In the genomic region with DNA sequence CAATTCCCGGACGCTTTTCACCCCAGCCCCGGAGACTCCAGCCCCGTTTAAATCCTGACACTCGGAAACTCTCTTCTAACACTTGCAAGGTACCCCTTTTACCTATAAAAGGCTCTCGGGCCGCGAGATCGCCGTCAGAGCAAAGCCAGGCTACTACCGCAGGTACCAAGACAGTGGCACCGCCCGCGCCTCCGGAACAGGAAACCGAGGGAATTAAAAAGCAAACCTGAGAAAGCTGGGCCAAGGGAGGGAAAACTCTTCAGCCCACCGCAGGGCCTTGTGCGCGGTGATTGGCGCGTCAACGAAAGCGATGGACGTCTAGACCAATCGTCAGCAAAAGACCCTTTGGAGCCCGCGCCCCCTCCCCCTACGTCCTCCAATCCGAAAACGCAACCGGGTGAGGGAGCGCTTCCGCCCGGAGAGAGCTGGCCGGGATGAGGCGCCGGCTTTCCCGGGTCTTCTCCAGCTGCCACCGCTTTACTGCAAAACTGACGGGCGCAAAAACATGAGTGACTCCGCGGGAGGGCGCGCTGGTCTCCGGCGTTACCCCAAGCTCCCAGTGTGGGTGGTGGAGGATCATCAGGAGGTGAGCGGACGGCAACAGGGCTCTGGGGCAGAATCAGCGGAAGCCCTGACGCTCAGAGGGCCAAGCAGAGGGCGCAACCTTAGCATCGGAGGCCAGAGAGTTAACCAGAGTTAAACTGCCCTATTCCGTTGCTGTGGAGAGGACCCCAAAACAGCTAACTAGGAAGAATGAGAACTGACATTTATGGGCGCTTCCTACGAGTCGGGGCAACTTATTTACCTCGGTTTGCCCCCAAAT, we compare ENCODE assay signal across 8 cellular contexts. TPM values are rescaled to one million over a fixed set of nuclear protein-coding genes. Genes with fewer than 3 reads are reported as not detected.
DNase-seq lines count a peak whose midpoint lies in the region; ATAC-seq and TF ChIP-seq lines count a peak whose summit lies in the region.

C5orf22 (plus strand) TSS at position 414 of the 823 bp plus-strand sequence; CDS start at position 506, 92 bp downstream.
DROSHA (minus strand) TSS at position 206 of the 823 bp plus-strand sequence. CDS start 3,034 bp downstream, outside the sequence.

- intact Hi-C loops in spleen (cut with DNase I; ENCODE audit: low total_unique reads), result no loop called here

- H3K27ac Mint-ChIP-seq in WTC11, result peak within 1 kb of the TSS; percentile 98

- H3K4me3 Mint-ChIP-seq in WTC11, result peak within 1 kb of the TSS; percentile 99

- H3K4me1 Mint-ChIP-seq in WTC11, result peaks cover 18% of the 10 kb centered on the region

- ATAC-seq in GM18909 (IDR thresholded peaks at IDR 0.05; ENCODE audit: poor library complexity, unreplicated experiment) (peak; percentile 95), HG03175 (IDR thresholded peaks at IDR 0.05; ENCODE audit: unreplicated experiment) (peak; percentile 90), WTC11 (peak; percentile 98)

- H3K36me3 Mint-ChIP-seq in WTC11, result peaks cover 46% of the 10 kb centered on the region

- TF ChIP-seq POLR2A in spleen (IDR thresholded peaks at IDR 0.05), result peak in 1 of 3 donors; percentile 39

- no peak for TF ChIP-seq CTCF in WTC11 (IDR thresholded peaks at IDR 0.05)
- TF ChIP-seq CTCF in spleen (IDR thresholded peaks at IDR 0.05 in 8 of 11, conservative IDR thresholded peaks at IDR 0.05 in 3 of 11), result peak in 1 of 11 experiments; percentile 31

- POLR2A ChIA-PET in WTC11 (lab: Charles Lee), result interaction anchor here (0.8 to 1.6 kb wide), 5 partner anchors 10 to 40 kb away, joined by 3 to 5 read pairs (median 3); no protein-coding TSS in a partner anchor

- peaks cover 6 to 55% (median 42%) of the 10 kb centered on the region in 6 donors for H3K36me3 ChIP-seq in spleen

- no peaks in the 10 kb centered on the region for H3K9me3 Mint-ChIP-seq in WTC11

- 0 to 1% (median 0%) methylated on average over 56 to 58 of the region's 58 CpGs for WGBS in spleen, 5 donors

- peaks cover 15 to 65% (median 39%) of the 10 kb centered on the region in 6 donors for H3K4me1 ChIP-seq in spleen

- no peaks in the 10 kb centered on the region for H3K27me3 ChIP-seq in spleen (replicated peaks in 1 of 7)

- no peaks in the 10 kb centered on the region for H3K9me3 ChIP-seq in spleen

- no peaks in the 10 kb centered on the region for H3K27me3 Mint-ChIP-seq in WTC11 (ENCODE audit: low read depth)

- H3K27ac ChIP-seq in caudate nucleus (ENCODE audit: low read depth, low read length) (peak within 1 kb of the TSS; percentile 65), spleen (peak within 1 kb of the TSS; percentile 38 to 89 (median 78))

- CTCF ChIA-PET in WTC11 (lab: Charles Lee), result interaction anchor here (1.0 to 2.2 kb wide), 6 partner anchors 104 to 561 kb away, joined by 3 to 13 read pairs (median 3); no protein-coding TSS in a partner anchor

- peak; percentile 94 for DNase-seq in AG08396 (ENCODE audit: low spot score)
- DNase-seq in NCI-H226, result peak; percentile 98
- peak; percentile 96 for DNase-seq in WTC11 (ENCODE audit: low spot score)
- peak; percentile 55 to 97 (median 92) for DNase-seq in caudate nucleus (lab: John Stamatoyannopoulos, UW)
- DNase-seq in inferior parietal cortex (ENCODE audit: extremely low spot score), result peak; percentile 98
- DNase-seq in spleen, result peak; percentile 96

- peak within 1 kb of the TSS; percentile 70 to 87 (median 78) for H3K4me3 ChIP-seq in spleen

TF ChIP-seq in WTC11, 78 proteins besides CTCF, POLR2A, EP300 and RAD21 (continues in another document):
- TF ChIP-seq FOXJ3 (CRISPR knock-in tag; IDR thresholded peaks at IDR 0.05; ENCODE audit: borderline replicate concordance), result no peak
- 0 out of 2 replicates have a peak, but pooled peaks have one; percentile 28 for TF ChIP-seq MYBL2 (CRISPR knock-in tag; IDR thresholded peaks at IDR 0.05)
- TF ChIP-seq, protein P1, sequence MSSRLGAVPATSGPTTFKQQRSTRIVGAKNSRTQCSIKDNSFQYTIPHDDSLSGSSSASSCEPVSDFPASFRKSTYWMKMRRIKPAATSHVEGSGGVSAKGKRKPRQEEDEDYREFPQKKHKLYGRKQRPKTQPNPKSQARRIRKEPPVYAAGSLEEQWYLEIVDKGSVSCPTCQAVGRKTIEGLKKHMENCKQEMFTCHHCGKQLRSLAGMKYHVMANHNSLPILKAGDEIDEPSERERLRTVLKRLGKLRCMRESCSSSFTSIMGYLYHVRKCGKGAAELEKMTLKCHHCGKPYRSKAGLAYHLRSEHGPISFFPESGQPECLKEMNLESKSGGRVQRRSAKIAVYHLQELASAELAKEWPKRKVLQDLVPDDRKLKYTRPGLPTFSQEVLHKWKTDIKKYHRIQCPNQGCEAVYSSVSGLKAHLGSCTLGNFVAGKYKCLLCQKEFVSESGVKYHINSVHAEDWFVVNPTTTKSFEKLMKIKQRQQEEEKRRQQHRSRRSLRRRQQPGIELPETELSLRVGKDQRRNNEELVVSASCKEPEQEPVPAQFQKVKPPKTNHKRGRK (CRISPR knock-in tag; IDR thresholded peaks at IDR 0.05; ENCODE audit: borderline replicate concordance), result no peak
- no peak; the same call in 1 of the 2 replicates for TF ChIP-seq FOXK1 (CRISPR knock-in tag; IDR thresholded peaks at IDR 0.05)
- no peak for TF ChIP-seq ZBTB21 (CRISPR knock-in tag; IDR thresholded peaks at IDR 0.05; ENCODE audit: borderline replicate concordance)
- TF ChIP-seq ZNF396 (CRISPR knock-in tag; IDR thresholded peaks at IDR 0.05; ENCODE audit: borderline replicate concordance), result no peak
- TF ChIP-seq HMGA2 (CRISPR knock-in tag; IDR thresholded peaks at IDR 0.05), result no peak
- TF ChIP-seq ZNF121 (CRISPR knock-in tag; IDR thresholded peaks at IDR 0.05), result no peak
- peak; percentile 54; the same call in 1 of the 2 replicates for TF ChIP-seq NFE2L1 (CRISPR knock-in tag; IDR thresholded peaks at IDR 0.05)
- 0 out of 2 replicates have a peak, but pooled peaks have one; percentile 7 for TF ChIP-seq ETV6 (CRISPR knock-in tag; IDR thresholded peaks at IDR 0.05)
- TF ChIP-seq, protein P2, sequence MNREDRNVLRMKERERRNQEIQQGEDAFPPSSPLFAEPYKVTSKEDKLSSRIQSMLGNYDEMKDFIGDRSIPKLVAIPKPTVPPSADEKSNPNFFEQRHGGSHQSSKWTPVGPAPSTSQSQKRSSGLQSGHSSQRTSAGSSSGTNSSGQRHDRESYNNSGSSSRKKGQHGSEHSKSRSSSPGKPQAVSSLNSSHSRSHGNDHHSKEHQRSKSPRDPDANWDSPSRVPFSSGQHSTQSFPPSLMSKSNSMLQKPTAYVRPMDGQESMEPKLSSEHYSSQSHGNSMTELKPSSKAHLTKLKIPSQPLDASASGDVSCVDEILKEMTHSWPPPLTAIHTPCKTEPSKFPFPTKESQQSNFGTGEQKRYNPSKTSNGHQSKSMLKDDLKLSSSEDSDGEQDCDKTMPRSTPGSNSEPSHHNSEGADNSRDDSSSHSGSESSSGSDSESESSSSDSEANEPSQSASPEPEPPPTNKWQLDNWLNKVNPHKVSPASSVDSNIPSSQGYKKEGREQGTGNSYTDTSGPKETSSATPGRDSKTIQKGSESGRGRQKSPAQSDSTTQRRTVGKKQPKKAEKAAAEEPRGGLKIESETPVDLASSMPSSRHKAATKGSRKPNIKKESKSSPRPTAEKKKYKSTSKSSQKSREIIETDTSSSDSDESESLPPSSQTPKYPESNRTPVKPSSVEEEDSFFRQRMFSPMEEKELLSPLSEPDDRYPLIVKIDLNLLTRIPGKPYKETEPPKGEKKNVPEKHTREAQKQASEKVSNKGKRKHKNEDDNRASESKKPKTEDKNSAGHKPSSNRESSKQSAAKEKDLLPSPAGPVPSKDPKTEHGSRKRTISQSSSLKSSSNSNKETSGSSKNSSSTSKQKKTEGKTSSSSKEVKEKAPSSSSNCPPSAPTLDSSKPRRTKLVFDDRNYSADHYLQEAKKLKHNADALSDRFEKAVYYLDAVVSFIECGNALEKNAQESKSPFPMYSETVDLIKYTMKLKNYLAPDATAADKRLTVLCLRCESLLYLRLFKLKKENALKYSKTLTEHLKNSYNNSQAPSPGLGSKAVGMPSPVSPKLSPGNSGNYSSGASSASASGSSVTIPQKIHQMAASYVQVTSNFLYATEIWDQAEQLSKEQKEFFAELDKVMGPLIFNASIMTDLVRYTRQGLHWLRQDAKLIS (CRISPR knock-in tag; IDR thresholded peaks at IDR 0.05; ENCODE audit: borderline replicate concordance), result no peak
- TF ChIP-seq ZSCAN18 (CRISPR knock-in tag; IDR thresholded peaks at IDR 0.05), result no peak
- TF ChIP-seq ATF6 (CRISPR knock-in tag; IDR thresholded peaks at IDR 0.05), result no peak
- no peak for TF ChIP-seq GTF2I (CRISPR knock-in tag; conservative IDR thresholded peaks at IDR 0.05)
- TF ChIP-seq SMAD3 (CRISPR knock-in tag; IDR thresholded peaks at IDR 0.05; ENCODE audit: borderline replicate concordance), result no peak
- no peak for TF ChIP-seq SOX15 (CRISPR knock-in tag; IDR thresholded peaks at IDR 0.05)

RNA-seq across cellular contexts. Expression of gene C5orf22, which starts in this region (rescaled TPM):
- total RNA-seq in WTC11 (2021) (30.8 to 40.6 TPM (median 36.6 TPM) in 3 replicates), spleen (10 to 100 TPM; 16.5 to 25.8 (median 23.7) TPM)
- 1 to 10 TPM; 5.3 to 8.6 (median 8.1) TPM for polyA plus RNA-seq in spleen

RNA-seq across cellular contexts. Expression of gene DROSHA, which starts in this region (rescaled TPM):
- total RNA-seq in WTC11 (2021) (102 to 125 TPM (median 110 TPM) in 3 replicates), spleen (10 to 100 TPM; 34.8 to 56.7 (median 45.8) TPM)
- polyA plus RNA-seq in spleen, result 10 to 100 TPM; 39.4 to 68.5 (median 53.2) TPM

Comparison
In these comparisons a context has a peak if more than half of its experiments do, and no peak if none do; other contexts are left out.
1. Peak in every context shown above with its lines: DNase-seq, ATAC-seq, H3K4me3 ChIP-seq and H3K27ac ChIP-seq.